In the genomic region with DNA sequence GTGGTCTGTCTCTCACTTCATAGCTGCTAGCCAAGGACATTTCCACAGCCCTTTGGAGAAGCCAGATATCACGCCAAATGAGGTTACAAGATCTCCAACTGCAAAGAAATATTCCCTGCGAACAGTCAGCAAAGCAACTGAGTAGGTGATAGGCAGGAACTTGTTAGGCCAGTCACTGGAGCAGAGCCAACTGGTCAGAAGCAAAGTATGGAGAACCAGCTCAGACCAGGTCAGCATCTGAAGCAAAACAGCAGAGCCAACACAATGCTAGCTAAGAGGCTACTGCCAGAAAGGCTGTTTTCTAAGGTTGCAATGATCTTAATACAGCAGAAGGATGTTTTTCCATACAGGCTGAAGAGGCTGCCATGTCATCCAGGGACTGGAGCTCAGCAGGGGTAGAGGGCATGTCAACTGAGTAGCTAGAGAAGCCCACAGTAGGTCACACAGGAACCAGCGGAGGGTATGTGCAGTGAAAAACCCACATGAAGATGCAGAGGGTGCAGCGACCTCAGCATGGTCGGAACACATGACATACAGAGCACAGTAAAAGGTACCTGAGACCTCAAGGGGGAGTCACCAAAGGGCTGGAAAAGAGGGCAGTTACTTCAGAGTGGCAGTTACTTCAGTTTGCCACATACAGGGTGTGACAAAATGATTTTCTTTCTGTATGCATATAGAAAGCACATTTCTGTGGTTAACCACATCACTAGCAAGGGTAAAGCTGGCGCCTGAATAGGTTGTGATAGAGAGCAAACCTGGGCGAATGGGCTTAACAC, we compare ENCODE assay signal across 10 cellular contexts. TPM values are rescaled to one million over a fixed set of nuclear protein-coding genes. Genes with fewer than 3 reads are reported as not detected.
DNase-seq lines count a peak whose midpoint lies in the region; ATAC-seq and TF ChIP-seq lines count a peak whose summit lies in the region.
"Had no signal": no experiment of that assay in that cellular context is flagged by ENCODE, and none has a peak within 500 bp of the region (broad histone marks: within the 10 kb centered on the region; RNA-seq: fewer than 3 reads in every experiment).

No MANE protein-coding gene starts in this region.

- no peaks in the 10 kb centered on the region for H3K27me3 ChIP-seq in BE2C

- H3K36me3 Mint-ChIP-seq in activated T-helper 17 cell treated with anti-CD3 and anti-CD28 coated beads, Interleukin-2, amount 50 U/mL, for 72 hours (ENCODE audit: low read depth) = peaks cover 68% of the 10 kb centered on the region

- H3K27me3 Mint-ChIP-seq in activated T-helper 17 cell treated with anti-CD3 and anti-CD28 coated beads, Interleukin-2, amount 50 U/mL, for 72 hours = no peaks in the 10 kb centered on the region

- H3K9me3 ChIP-seq in BE2C = no peaks in the 10 kb centered on the region

- peak overlapping the region; percentile 86 for H3K27ac Mint-ChIP-seq in activated T-helper 17 cell treated with anti-CD3 and anti-CD28 coated beads, Interleukin-2, amount 50 U/mL, for 72 hours

- POLR2A ChIA-PET in RWPE1 (lab: Yijun Ruan, JAX; ENCODE audit: low non-redundant PET) = no interaction called here

- no peaks in the 10 kb centered on the region for H3K9me3 Mint-ChIP-seq in activated T-helper 17 cell treated with anti-CD3 and anti-CD28 coated beads, Interleukin-2, amount 50 U/mL, for 72 hours

- no peaks in the 10 kb centered on the region for H3K36me3 ChIP-seq in BE2C

- 0 out of 3 replicates have a peak, but pooled peaks have one; percentile 4 for TF ChIP-seq CTCF in GM12872 (IDR thresholded peaks at IDR 0.05; ENCODE audit: insufficient read depth, low read depth, low read length)
- TF ChIP-seq CTCF in RWPE1 (conservative IDR thresholded peaks at IDR 0.05; ENCODE audit: low read depth) = no peak
- no peak for TF ChIP-seq CTCF in BE2C (IDR thresholded peaks at IDR 0.05; ENCODE audit: low read depth, low read length)

- H3K27ac ChIP-seq in RWPE1 = no peak overlapping the region

- peak overlapping the region; percentile 74 for H3K4me3 Mint-ChIP-seq in activated T-helper 17 cell treated with anti-CD3 and anti-CD28 coated beads, Interleukin-2, amount 50 U/mL, for 72 hours

- H3K4me3 ChIP-seq in BE2C (ENCODE audit: low read depth, low read length) = no peak overlapping the region

- DNase-seq in RWPE1 (ENCODE audit: low spot score) (peak; percentile 25), BE2C (no peak), NCI-H510A (lab: John Stamatoyannopoulos, UW) (no peak)
- DNase-seq in stimulated activated CD4-positive, alpha-beta T cell treated with anti-CD3 and anti-CD28 coated beads, Interleukin-15, amount 100 ng/mL, for 48 hours (ENCODE audit: low read depth in 2 of 2) = peak; percentile 57 to 59

- peak; percentile 79 for ATAC-seq in activated T-helper 17 cell treated with anti-CD3 and anti-CD28 coated beads, Interleukin-2, amount 50 U/mL, for 72 hours (replicated peaks)
- ATAC-seq in HG02981 (IDR thresholded peaks at IDR 0.05; ENCODE audit: unreplicated experiment) = no peak
- no peak for ATAC-seq in HG02763 (IDR thresholded peaks at IDR 0.05; ENCODE audit: unreplicated experiment)

- H3K4me1 Mint-ChIP-seq in activated T-helper 17 cell treated with anti-CD3 and anti-CD28 coated beads, Interleukin-2, amount 50 U/mL, for 72 hours = peaks cover 39% of the 10 kb centered on the region

- H3K4me1 ChIP-seq in BE2C = no peaks in the 10 kb centered on the region

- CTCF ChIA-PET in RWPE1 (lab: Yijun Ruan, JAX) = interaction anchor here (0.5 to 4.6 kb wide), 8 partner anchors 8 to 233 kb away, joined by 3 to 38 read pairs (median 4); no protein-coding TSS in a partner anchor

RNA-seq across cellular contexts. Expression of a gene that starts 8.9 kb away (rescaled TPM):
- total RNA-seq in activated T-helper 17 cell treated with anti-CD3 and anti-CD28 coated beads, Interleukin-2, amount 50 U/mL, for 72 hours = 100 to 1,000 TPM in 1 of 2 donors, 10 to 100 TPM in 1; 67.0 to 127 TPM
- polyA plus RNA-seq in BE2C (2012; ENCODE audit: insufficient read depth, insufficient read length, low read depth) = 32.5 TPM

RNA-seq across cellular contexts. Expression of a gene that starts 18.9 kb away (rescaled TPM):
- total RNA-seq in activated T-helper 17 cell treated with anti-CD3 and anti-CD28 coated beads, Interleukin-2, amount 50 U/mL, for 72 hours = 100 to 1,000 TPM; 350 to 380 TPM
- polyA plus RNA-seq in BE2C (2012; ENCODE audit: insufficient read depth, insufficient read length, low read depth) = 253 TPM

RNA-seq across cellular contexts. Expression of a gene that starts 25.0 kb away (rescaled TPM):
- 10 to 100 TPM; 53.3 to 60.2 TPM for total RNA-seq in activated T-helper 17 cell treated with anti-CD3 and anti-CD28 coated beads, Interleukin-2, amount 50 U/mL, for 72 hours
- polyA plus RNA-seq in BE2C (2012; ENCODE audit: insufficient read depth, insufficient read length, low read depth) = 16.6 TPM

RNA-seq across cellular contexts. Expression of a gene that starts 47.9 kb away (rescaled TPM):
- under 1 TPM; 0.11 to 0.16 TPM for total RNA-seq in activated T-helper 17 cell treated with anti-CD3 and anti-CD28 coated beads, Interleukin-2, amount 50 U/mL, for 72 hours
- 0.82 TPM for polyA plus RNA-seq in BE2C (2012; ENCODE audit: insufficient read depth, insufficient read length, low read depth)
- total RNA-seq: dermis microvascular lymphatic vessel endothelial cell, mononuclear cell had no signal

Comparison
In these comparisons a context has a peak if more than half of its experiments do, and no peak if none do; other contexts are left out.
1. DNase-seq: peak in RWPE1 (single experiment) and stimulated activated CD4-positive, alpha-beta T cell treated with anti-CD3 and anti-CD28 coated beads, Interleukin-15, amount 100 ng/mL, for 48 hours (2 of 2); none in BE2C (single experiment) and NCI-H510A (single experiment).